ENCODE assay signal across 9 cellular contexts in genomic region chr18:45879681-45880655, GRCh38. TPM values are rescaled to one million over a fixed set of nuclear protein-coding genes. Genes with fewer than 3 reads are reported as not detected.
DNase-seq lines count a peak whose midpoint lies in the region; ATAC-seq and TF ChIP-seq lines count a peak whose summit lies in the region.
"Had no signal": no experiment of that assay in that cellular context is flagged by ENCODE, and none has a peak within 500 bp of the region (broad histone marks: within the 10 kb centered on the region; RNA-seq: fewer than 3 reads in every experiment).

No MANE protein-coding gene starts in this region.

- WGBS in stomach, 5 donors = 37 to 44% (median 39%) methylated on average over 17 of the region's 17 CpGs

- TF ChIP-seq POLR2A in stomach (IDR thresholded peaks at IDR 0.05) = no peak

- H3K9me3 ChIP-seq in CD8-positive, alpha-beta T cell (ENCODE audit: low read length) = no peaks in the 10 kb centered on the region
- H3K9me3 ChIP-seq in fibroblast of lung (ENCODE audit: control insufficient read depth, insufficient read depth, low read depth, low read length) (no peaks in the 10 kb centered on the region), neural cell (ENCODE audit: low read length) (peaks cover 5% of the 10 kb centered on the region), stomach (no peaks in the 10 kb centered on the region)

- peaks cover 15% of the 10 kb centered on the region for H3K4me1 Mint-ChIP-seq in CD8-positive, alpha-beta T cell (ENCODE audit: low read depth)
- peaks cover 18% of the 10 kb centered on the region for H3K4me1 Mint-ChIP-seq in activated T-cell treated with anti-CD3 and anti-CD28 coated beads, Interleukin-2, amount 50 U/mL, for 24 hours (ENCODE audit: low read depth)

- no peak overlapping the region for H3K9ac ChIP-seq in fibroblast of lung (ENCODE audit: insufficient read depth, low read length)
- no peak overlapping the region for H3K9ac ChIP-seq in neural cell (ENCODE audit: low read length)

- H3K27ac Mint-ChIP-seq in CD8-positive, alpha-beta T cell = peak overlapping the region; percentile 69
- H3K27ac Mint-ChIP-seq in activated T-cell treated with anti-CD3 and anti-CD28 coated beads, Interleukin-2, amount 50 U/mL, for 24 hours = no peak overlapping the region
- H3K27ac Mint-ChIP-seq: T-helper 1 cell treated with Interleukin-12 subunit alpha and Interleukin-12 subunit beta and Interleukin-4 antibody, amounts not matched to agents 30 μg/mL and 1 μg/mL, for 36 hours had no signal

- TF ChIP-seq CTCF in CD8-positive, alpha-beta T cell (IDR thresholded peaks at IDR 0.05) = peak; percentile 99
- TF ChIP-seq CTCF in fibroblast of lung (conservative IDR thresholded peaks at IDR 0.05 in 1 of 2, IDR thresholded peaks at IDR 0.05 in 1 of 2; ENCODE audit: low read depth in 1 of 2, low read length in 2 of 2) = peak; percentile 96 to 98
- TF ChIP-seq CTCF in neural cell (IDR thresholded peaks at IDR 0.05; ENCODE audit: poor library complexity, severe bottlenecking) = peak; percentile 81
- peak in 5 of 7 experiments; percentile 93 to 99 (median 99) for TF ChIP-seq CTCF in stomach (IDR thresholded peaks at IDR 0.05)

- H3K4me2 ChIP-seq in fibroblast of lung (ENCODE audit: extremely low read depth, insufficient read depth, low read length) = no peak overlapping the region
- no peak overlapping the region for H3K4me2 ChIP-seq in neural cell (ENCODE audit: low read length)

- no peak overlapping the region for H3K4me3 Mint-ChIP-seq in CD8-positive, alpha-beta T cell
- H3K4me3 Mint-ChIP-seq in activated T-cell treated with anti-CD3 and anti-CD28 coated beads, Interleukin-2, amount 50 U/mL, for 24 hours = no peak overlapping the region
- H3K4me3 Mint-ChIP-seq: T-helper 1 cell treated with Interleukin-12 subunit alpha and Interleukin-12 subunit beta and Interleukin-4 antibody, amounts not matched to agents 30 μg/mL and 1 μg/mL, for 36 hours had no signal

- TF ChIP-seq EP300 in neural cell (conservative IDR thresholded peaks at IDR 0.05; ENCODE audit: poor library complexity, severe bottlenecking) (no peak), stomach (IDR thresholded peaks at IDR 0.05) (no peak)

- no peaks in the 10 kb centered on the region for H3K9me2 ChIP-seq in neural cell (ENCODE audit: insufficient read depth, low read length)

- H3F3A ChIP-seq in neural cell (ENCODE audit: insufficient read depth, low read length, poor library complexity, severe bottlenecking) = no peaks in the 10 kb centered on the region

- peak; percentile 98 for ATAC-seq in CD8-positive, alpha-beta T cell
- peak; percentile 85 for ATAC-seq in GM19372 (IDR thresholded peaks at IDR 0.05; ENCODE audit: low read depth, unreplicated experiment)
- peak; percentile 70 for ATAC-seq in HG03565 (IDR thresholded peaks at IDR 0.05; ENCODE audit: unreplicated experiment)

- intact Hi-C loops in CD8-positive, alpha-beta T cell (cut with DNase I, micrococcal nuclease) = loop anchor here (1.0 to 2.0 kb wide), 5 partner anchors 157 to 259 kb away; partner anchors contain the start of gene PSTPIP2 (in 1 of the 2)
- intact Hi-C loops in stomach (cut with DNase I; ENCODE audit: low total_unique reads) = loop anchor here (10.0 kb wide), 1 partner anchor 185 kb away; no protein-coding TSS in a partner anchor

- H3K27ac ChIP-seq in CD8-positive, alpha-beta T cell (ENCODE audit: low read depth, low read length) = no peak overlapping the region
- H3K27ac ChIP-seq in fibroblast of lung (ENCODE audit: insufficient read depth, low read length) (no peak overlapping the region), neural cell (ENCODE audit: low read length) (no peak overlapping the region), stomach (no peak overlapping the region)

- H2AFZ ChIP-seq in fibroblast of lung (ENCODE audit: low read length) = no peak overlapping the region
- no peak overlapping the region for H2AFZ ChIP-seq in neural cell (ENCODE audit: low read depth, low read length)

- POLR2A ChIA-PET in CD8-positive, alpha-beta T cell (lab: Charles Lee) = interaction anchor here (0.6 to 3.2 kb wide), 5 partner anchors 117 to 221 kb away, joined by 3 to 17 read pairs (median 3); no protein-coding TSS in a partner anchor

- peak; percentile 77 for TF ChIP-seq RAD21 in neural cell (conservative IDR thresholded peaks at IDR 0.05)

- peaks cover 69% of the 10 kb centered on the region for H3K36me3 Mint-ChIP-seq in CD8-positive, alpha-beta T cell
- H3K36me3 Mint-ChIP-seq in activated T-cell treated with anti-CD3 and anti-CD28 coated beads, Interleukin-2, amount 50 U/mL, for 24 hours (ENCODE audit: low read depth) = peaks cover 80% of the 10 kb centered on the region

- H3K36me3 ChIP-seq in CD8-positive, alpha-beta T cell (ENCODE audit: insufficient read depth, low read length) = peaks cover 14% of the 10 kb centered on the region
- H3K36me3 ChIP-seq in fibroblast of lung (ENCODE audit: control insufficient read depth, insufficient read depth, low read length) (peaks cover 14% of the 10 kb centered on the region), neural cell (ENCODE audit: insufficient read depth, low read length) (peaks cover 15% of the 10 kb centered on the region), stomach (peaks cover 24 to 95% (median 92%) of the 10 kb centered on the region in 4 donors)

- H3K4me1 ChIP-seq in CD8-positive, alpha-beta T cell (ENCODE audit: insufficient read depth, low read length) = peaks cover 7% of the 10 kb centered on the region
- H3K4me1 ChIP-seq in fibroblast of lung (ENCODE audit: control insufficient read depth, extremely low read depth, insufficient read depth, low read length) (no peaks in the 10 kb centered on the region), stomach (peaks cover 0 to 10% (median 5%) of the 10 kb centered on the region in 4 donors)

- H3K27me3 ChIP-seq in CD8-positive, alpha-beta T cell (ENCODE audit: insufficient read depth, low read length) = no peaks in the 10 kb centered on the region
- H3K27me3 ChIP-seq in fibroblast of lung (ENCODE audit: control insufficient read depth, insufficient read depth, low read length) (no peaks in the 10 kb centered on the region), neural cell (ENCODE audit: insufficient read depth, low read depth, low read length) (no peaks in the 10 kb centered on the region), stomach (no peaks in the 10 kb centered on the region)

- DNase-seq in CD8-positive, alpha-beta T cell = peak; percentile 53 to 86 (median 68)
- DNase-seq in OCI-M1 (lab: John Stamatoyannopoulos, UW) = peak; percentile 73
- DNase-seq in activated T-cell treated with anti-CD3 and anti-CD28 coated beads, Interleukin-2, amount 50 U/mL, for 24 hours = peak; percentile 87
- peak; percentile 45 to 66 for DNase-seq in fibroblast of lung (ENCODE audit: low read depth in 2 of 2)
- peak; percentile 72 for DNase-seq in stomach

- H3K9me3 Mint-ChIP-seq in CD8-positive, alpha-beta T cell = no peaks in the 10 kb centered on the region
- peaks cover 4% of the 10 kb centered on the region for H3K9me3 Mint-ChIP-seq in activated T-cell treated with anti-CD3 and anti-CD28 coated beads, Interleukin-2, amount 50 U/mL, for 24 hours

- no peaks in the 10 kb centered on the region for H3K79me2 ChIP-seq in fibroblast of lung (ENCODE audit: control insufficient read depth, insufficient read depth, low read length)
- H3K79me2 ChIP-seq in neural cell (replicated peaks; ENCODE audit: insufficient read depth, low read length) = no peaks in the 10 kb centered on the region

- no peaks in the 10 kb centered on the region for H4K20me1 ChIP-seq in fibroblast of lung (ENCODE audit: control insufficient read depth, extremely low read depth, insufficient read depth, low read length)
- no peaks in the 10 kb centered on the region for H4K20me1 ChIP-seq in neural cell (ENCODE audit: insufficient read depth)

- H3K4me3 ChIP-seq in CD8-positive, alpha-beta T cell (ENCODE audit: low read depth, low read length) = no peak overlapping the region
- H3K4me3 ChIP-seq in fibroblast of lung (replicated peaks in 1 of 4; ENCODE audit: control extremely low read depth in 1 of 4, insufficient read depth in 1 of 4, low read depth in 3 of 4, low read length in 4 of 4) = no peak overlapping the region
- no peak overlapping the region for H3K4me3 ChIP-seq in neural cell (ENCODE audit: low read length)
- H3K4me3 ChIP-seq in stomach = no peak overlapping the region

- H3K27me3 Mint-ChIP-seq in CD8-positive, alpha-beta T cell (ENCODE audit: low read depth) = no peaks in the 10 kb centered on the region
- H3K27me3 Mint-ChIP-seq in activated T-cell treated with anti-CD3 and anti-CD28 coated beads, Interleukin-2, amount 50 U/mL, for 24 hours = no peaks in the 10 kb centered on the region

- CTCF ChIA-PET in CD8-positive, alpha-beta T cell (lab: Charles Lee) = interaction anchor here (0.6 to 7.8 kb wide), 44 partner anchors 9 to 259 kb away, joined by 3 to 192 read pairs (median 4); partner anchors contain the start of genes PSTPIP2 and SLC14A1

TF ChIP-seq in neural cell, 6 proteins besides CTCF, POLR2A, EP300 and RAD21:
- TF ChIP-seq POLR2AphosphoS5 (IDR thresholded peaks at IDR 0.05) = no peak
- no peak for TF ChIP-seq MXI1 (conservative IDR thresholded peaks at IDR 0.05; ENCODE audit: poor library complexity, severe bottlenecking)
- peak; percentile 84 for TF ChIP-seq SMC3 (conservative IDR thresholded peaks at IDR 0.05; ENCODE audit: poor library complexity)
- TF ChIP-seq TAF1 (IDR thresholded peaks at IDR 0.05; ENCODE audit: low read depth) = no peak

RNA-seq across cellular contexts. Expression of gene SIGLEC15, which starts 54.5 kb away (rescaled TPM):
- total RNA-seq in CD8-positive, alpha-beta T cell = not detected
- total RNA-seq in fibroblast of lung (0.51 and 1.5 TPM in 2 replicates), stomach (1 to 10 TPM in 1 of 5 donors, under 1 TPM in 1, not detected in 3; 0.92 to 5.5 TPM)
- polyA plus RNA-seq in fibroblast of lung (0.19 and 0.99 TPM in 2 replicates), neural cell (not detected in 2 replicates), stomach (under 1 TPM; 0.10 to 0.76 (median 0.25) TPM)
- 0.24 and 1.2 TPM in 2 replicates for polyA plus RNA-seq in fibroblast of lung (2012)
- polyA minus RNA-seq in fibroblast of lung (ENCODE audit: low replicate concordance) (0.52 TPM in 1 of 2 replicates, not detected in the other), neural cell (not detected in 2 replicates)
